Comparison of ENCODE assay signal across 16 cellular contexts in the genomic region with DNA sequence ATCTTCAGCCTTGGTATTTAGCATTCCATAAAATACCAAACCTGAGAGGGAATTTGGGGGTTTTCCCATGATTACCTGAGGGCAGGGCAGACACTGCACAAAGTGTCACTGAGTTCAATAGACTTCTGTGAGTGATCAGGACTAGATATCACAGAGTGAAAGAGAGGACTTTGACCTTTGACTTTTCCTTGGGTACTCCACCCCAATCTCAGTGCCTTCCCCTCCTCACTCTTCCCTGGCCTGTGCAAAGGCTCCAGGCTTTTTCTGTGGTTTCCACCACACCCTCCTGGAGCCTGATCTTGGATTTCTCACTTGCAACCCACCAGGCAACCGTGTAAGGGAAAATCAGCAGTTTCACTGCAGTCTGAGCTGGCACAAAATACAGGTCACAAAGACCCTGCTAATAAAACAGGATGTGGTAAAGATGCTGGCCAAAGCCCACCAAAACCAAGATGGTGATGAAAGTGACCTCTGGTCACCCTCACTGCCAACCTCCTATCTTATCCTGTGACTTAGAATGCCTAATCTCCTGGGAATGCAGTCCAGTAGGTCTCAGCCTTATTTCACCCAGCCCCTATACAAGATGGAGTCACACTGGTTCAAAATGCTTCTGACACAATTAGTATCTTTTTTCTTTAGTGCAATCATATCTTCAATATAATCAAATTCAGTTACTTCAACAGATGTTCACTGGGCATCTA.
DNase-seq lines count a peak whose midpoint lies in the region; ATAC-seq and TF ChIP-seq lines count a peak whose summit lies in the region.
"Had no signal": no experiment of that assay in that cellular context is flagged by ENCODE, and none has a peak within 500 bp of the region (broad histone marks: within the 10 kb centered on the region; RNA-seq: fewer than 3 reads in every experiment).

No MANE protein-coding gene starts in this region.

- TF ChIP-seq CTCF in HFFc6 (IDR thresholded peaks at IDR 0.05), result no peak
- TF ChIP-seq CTCF in RWPE1 (conservative IDR thresholded peaks at IDR 0.05; ENCODE audit: low read depth), result no peak
- TF ChIP-seq CTCF in hepatocyte (IDR thresholded peaks at IDR 0.05; ENCODE audit: poor library complexity), result no peak

- H2AFZ ChIP-seq in hepatocyte, result no peak overlapping the region

- no peaks in the 10 kb centered on the region for H3K9me2 ChIP-seq in hepatocyte (replicated peaks; ENCODE audit: insufficient read depth)

- H3K4me3 ChIP-seq in hepatocyte (no peak overlapping the region), skeletal muscle satellite cell (ENCODE audit: low read length) (no peak overlapping the region)
- H3K4me3 ChIP-seq: BLaER1, psoas muscle had no signal

- no peak overlapping the region for H3K27ac Mint-ChIP-seq in HFFc6
- H3K27ac Mint-ChIP-seq: activated CD4-positive, alpha-beta T cell treated with anti-CD3 and anti-CD28 coated beads, Interleukin-2, amount 10 ng/mL, durations not matched to agents 24 days and 14 days; activated T-cell treated with anti-CD3 and anti-CD28 coated beads, Interleukin-2, amount 50 U/mL, for 24 hours had no signal

- CTCF ChIA-PET in RWPE1 (lab: Yijun Ruan, JAX), result no interaction called here

- no peaks in the 10 kb centered on the region for H3K9me3 Mint-ChIP-seq in HFFc6
- H3K9me3 Mint-ChIP-seq: activated CD4-positive, alpha-beta T cell treated with anti-CD3 and anti-CD28 coated beads, Interleukin-2, amount 10 ng/mL, durations not matched to agents 24 days and 14 days; activated T-cell treated with anti-CD3 and anti-CD28 coated beads, Interleukin-2, amount 50 U/mL, for 24 hours had no signal

- 27% methylated on average over 1 of the region's 1 CpG for WGBS in hepatocyte (ENCODE audit: low lambda C conversion rate, missing lambda C conversion rate)

- no peaks in the 10 kb centered on the region; the same call in none of the 2 replicates for H3K27me3 Mint-ChIP-seq in HFFc6 (ENCODE audit: insufficient read depth)

- H3K4me1 ChIP-seq in hepatocyte (ENCODE audit: insufficient read depth), result peaks cover 7% of the 10 kb centered on the region
- H3K4me1 ChIP-seq in skeletal muscle satellite cell (ENCODE audit: control insufficient read depth, insufficient read depth, low read length), result peaks cover 11% of the 10 kb centered on the region
- H3K4me1 ChIP-seq: BLaER1, psoas muscle had no signal

- no peaks in the 10 kb centered on the region for H3K36me3 ChIP-seq in hepatocyte (replicated peaks; ENCODE audit: insufficient read depth, low read depth)
- H3K36me3 ChIP-seq in skeletal muscle satellite cell (ENCODE audit: insufficient read depth, low read length), result no peaks in the 10 kb centered on the region
- H3K36me3 ChIP-seq: BLaER1 had no signal

- no peak for ATAC-seq in HG02763 (IDR thresholded peaks at IDR 0.05; ENCODE audit: unreplicated experiment)
- ATAC-seq in HG03108 (IDR thresholded peaks at IDR 0.05; ENCODE audit: unreplicated experiment), result no peak
- no peak for ATAC-seq in HG02970 (IDR thresholded peaks at IDR 0.05; ENCODE audit: low FRiP score, unreplicated experiment)

- no peaks in the 10 kb centered on the region for H4K20me1 ChIP-seq in hepatocyte (ENCODE audit: insufficient read depth, poor library complexity, severe bottlenecking)
- H4K20me1 ChIP-seq: BLaER1 had no signal

- H3K4me3 Mint-ChIP-seq in HFFc6, result 0 out of 2 replicates have a peak overlapping the region, but pooled peaks have one; percentile 33

- no peaks in the 10 kb centered on the region for H3K36me3 Mint-ChIP-seq in HFFc6 (ENCODE audit: low read depth)

- H3K9me3 ChIP-seq in hepatocyte (ENCODE audit: low read depth) (no peaks in the 10 kb centered on the region), skeletal muscle satellite cell (replicated peaks; ENCODE audit: low read length) (no peaks in the 10 kb centered on the region)
- H3K9me3 ChIP-seq: BLaER1, psoas muscle had no signal

- H3K27ac ChIP-seq in RWPE1, result peak overlapping the region; percentile 62
- H3K27ac ChIP-seq in hepatocyte, result peak overlapping the region; percentile 73
- H3K27ac ChIP-seq: BLaER1, HL-60, psoas muscle had no signal

- no peaks in the 10 kb centered on the region for H3K79me2 ChIP-seq in hepatocyte

- H3K4me2 ChIP-seq in hepatocyte (peak overlapping the region; percentile 68), skeletal muscle satellite cell (ENCODE audit: low read length) (peak overlapping the region; percentile 73)
- H3K4me2 ChIP-seq: BLaER1 had no signal

- DNase-seq in HFFc6 (no peak), RWPE1 (ENCODE audit: low spot score) (peak; percentile 23), hepatocyte (ENCODE audit: low spot score) (peak; percentile 50), SHP77 (lab: John Stamatoyannopoulos, UW) (no peak)
- DNase-seq: activated CD4-positive, alpha-beta T cell treated with anti-CD3 and anti-CD28 coated beads, Interleukin-2, amount 10 ng/mL, durations not matched to agents 24 days and 14 days; activated T-cell treated with anti-CD3 and anti-CD28 coated beads, Interleukin-2, amount 50 U/mL, for 24 hours; DND-41; NCI-H187; NCI-H526 treated with DMSO at 0.1 percent for 48 hours had no signal

- no peaks in the 10 kb centered on the region for H3K27me3 ChIP-seq in hepatocyte
- H3K27me3 ChIP-seq in skeletal muscle satellite cell (ENCODE audit: control insufficient read depth, insufficient read depth, low read length), result peaks cover 32% of the 10 kb centered on the region
- H3K27me3 ChIP-seq: BLaER1 had no signal

- no peak overlapping the region for H3K9ac ChIP-seq in skeletal muscle satellite cell (ENCODE audit: low read depth, low read length)
- H3K9ac ChIP-seq: BLaER1 had no signal

- H3K4me1 Mint-ChIP-seq in HFFc6 (ENCODE audit: low read depth), result peaks cover 25% of the 10 kb centered on the region

- POLR2A ChIA-PET in RWPE1 (lab: Yijun Ruan, JAX; ENCODE audit: low non-redundant PET), result no interaction called here

Comparison
In these comparisons a context has a peak if more than half of its experiments do, and no peak if none do; other contexts are left out.
1. DNase-seq: peak in RWPE1 (single experiment) and hepatocyte (single experiment); none in HFFc6 (single experiment) and SHP77 (0 of 2).